Comparison of ENCODE assay signal across 8 cellular contexts in genomic region chr9:33161589-33162132, GRCh38. TPM values are rescaled to one million over a fixed set of nuclear protein-coding genes. Genes with fewer than 3 reads are reported as not detected.
DNase-seq lines count a peak whose midpoint lies in the region; TF ChIP-seq lines count a peak whose summit lies in the region.

No MANE protein-coding gene starts in this region.

- H3K9ac ChIP-seq in mammary epithelial cell (ENCODE audit: insufficient read depth, low read length) = peak overlapping the region; percentile 69

- TF ChIP-seq CTCF in C4-2B (conservative IDR thresholded peaks at IDR 0.05) = no peak
- no peak for TF ChIP-seq CTCF in mammary epithelial cell (conservative IDR thresholded peaks at IDR 0.05 in 1 of 2, IDR thresholded peaks at IDR 0.05 in 1 of 2; ENCODE audit: extremely low read depth in 1 of 2, insufficient read depth in 1 of 2, low read depth in 1 of 2, low read length in 2 of 2)
- TF ChIP-seq CTCF in nephron progenitor cell (IDR thresholded peaks at IDR 0.05) = no peak

- peaks cover 84% of the 10 kb centered on the region for H3K4me1 ChIP-seq in mammary epithelial cell (ENCODE audit: insufficient read depth, low read length)

- H3K36me3 Mint-ChIP-seq in nephron progenitor cell (ENCODE audit: low read depth) = no peaks in the 10 kb centered on the region

- H3K36me3 ChIP-seq in MG63 (peaks cover 13% of the 10 kb centered on the region; the same call in 1 of the 2 replicates), mammary epithelial cell (ENCODE audit: insufficient read depth, low read length) (no peaks in the 10 kb centered on the region)

- peak overlapping the region; percentile 72 for H3K4me3 Mint-ChIP-seq in nephron progenitor cell

- peak overlapping the region; percentile 99 for H3K27ac Mint-ChIP-seq in nephron progenitor cell

- H3K9me3 Mint-ChIP-seq in nephron progenitor cell = no peaks in the 10 kb centered on the region

- in situ Hi-C loops in mammary epithelial cell (cut with MboI; ENCODE audit: low sequenced_read_pairs in 2 of 2) = no loop called here

- H3K27me3 Mint-ChIP-seq in nephron progenitor cell (ENCODE audit: low read depth, poor library complexity) = no peaks in the 10 kb centered on the region

- BruUV-seq in mammary epithelial cell (replicated peaks; lab: Mats Ljungman, UMichigan) = no TSS peak

- intact Hi-C loops in mammary epithelial cell (cut with micrococcal nuclease) = loop anchor here (5.0 kb wide), 1 partner anchor 44 kb away; no protein-coding TSS in a partner anchor

- CTCF ChIA-PET in mammary epithelial cell (lab: Charles Lee; ENCODE audit: low non-redundant PET) = no interaction called here

- no peak overlapping the region for H2AFZ ChIP-seq in mammary epithelial cell (ENCODE audit: low read depth, low read length)

- WGBS in mammary epithelial cell (ENCODE audit: low coverage, missing lambda C conversion rate) = 9% methylated on average over 1 of the region's 1 CpG

- peak overlapping the region; percentile 78 for H3K4me2 ChIP-seq in mammary epithelial cell (ENCODE audit: insufficient read depth, low read depth, low read length)

- H3K4me3 ChIP-seq in MG63 (peak overlapping the region; percentile 10), mammary epithelial cell (replicated peaks in 1 of 3; ENCODE audit: insufficient read depth in 1 of 3, low read depth in 2 of 3, low read length in 3 of 3) (peak overlapping the region; percentile 16 to 20 (median 19))

- no peaks in the 10 kb centered on the region for H3K27me3 ChIP-seq in MG63
- H3K27me3 ChIP-seq in mammary epithelial cell (ENCODE audit: insufficient read depth, low read length) = no peaks in the 10 kb centered on the region

- H3K79me2 ChIP-seq in mammary epithelial cell (ENCODE audit: insufficient read depth, low read length) = peaks cover 99% of the 10 kb centered on the region

- H3K4me1 Mint-ChIP-seq in nephron progenitor cell = peaks cover 97% of the 10 kb centered on the region

- H3K9me3 ChIP-seq in MG63 = no peaks in the 10 kb centered on the region
- H3K9me3 ChIP-seq in mammary epithelial cell (replicated peaks; ENCODE audit: insufficient read depth, low read length) = no peaks in the 10 kb centered on the region

- H3K27ac ChIP-seq in C4-2B (peak overlapping the region; percentile 89), mammary epithelial cell (ENCODE audit: insufficient read depth, low read depth, low read length) (peak overlapping the region; percentile 96)

- dilution Hi-C loops in mammary epithelial cell (cut with HindIII; ENCODE audit: low sequenced_read_pairs) = loop anchor here (5.0 kb wide), 3 partner anchors 34 to 84 kb away; partner anchors contain the start of gene SMU1

- DNase-seq in MG63 (peak; percentile 51), mammary epithelial cell (peak; percentile 78), nephron progenitor cell (no peak), NK-92 (lab: John Stamatoyannopoulos, UW; ENCODE audit: unreplicated experiment) (no peak), dermis blood vessel endothelial cell (no peak)
- DNase-seq in stimulated activated naive CD4-positive, alpha-beta T cell treated with Interleukin-2 at 50 U/mL for 16 hours (lab: John Stamatoyannopoulos, UW) = no peak
- no peak for DNase-seq in activated effector memory CD4-positive, alpha-beta T cell treated with Interleukin-2 at 50 U/mL for 16 hours

- no peaks in the 10 kb centered on the region for H4K20me1 ChIP-seq in mammary epithelial cell (ENCODE audit: insufficient read depth, low read length)

RNA-seq across cellular contexts. Expression of gene B4GALT1, which starts 5.5 kb away (rescaled TPM):
- total RNA-seq in MG63 (2014; rRNA removed; shearing (Covaris generic); ENCODE audit: low replicate concordance) = 31.9 and 35.2 TPM in 2 replicates
- total RNA-seq in mammary epithelial cell (100 to 1,000 TPM in 1 of 2 donors, 10 to 100 TPM in 1; 82.2 to 135 TPM), dermis blood vessel endothelial cell (14.1 and 35.7 TPM in 2 replicates)
- 69.9 TPM for polyA plus RNA-seq in mammary epithelial cell
- polyA minus RNA-seq in mammary epithelial cell = 212 TPM

Comparison
In these comparisons a context has a peak if more than half of its experiments do, and no peak if none do; other contexts are left out.
1. DNase-seq: peak in MG63 (single experiment) and mammary epithelial cell (single experiment); none in nephron progenitor cell (single experiment), NK-92 (single experiment), stimulated activated naive CD4-positive, alpha-beta T cell treated with Interleukin-2 at 50 U/mL for 16 hours (single experiment), activated effector memory CD4-positive, alpha-beta T cell treated with Interleukin-2 at 50 U/mL for 16 hours (single experiment) and dermis blood vessel endothelial cell (single experiment).